Comparison of ENCODE assay signal across 8 cellular contexts in genomic region chr7:131327049-131327625, GRCh38. TPM values are rescaled to one million over a fixed set of nuclear protein-coding genes. Genes with fewer than 3 reads are reported as not detected.
A peak's percentile ranks its signal among the peaks of the same experiment; 100 is the strongest.
DNase-seq lines count a peak whose midpoint lies in the region; ATAC-seq and TF ChIP-seq lines count a peak whose summit lies in the region.

No MANE protein-coding gene starts in this region.

- H3K36me3 ChIP-seq in OCI-LY1 (ENCODE audit: insufficient read depth, low read length) (no peaks in the 10 kb centered on the region), skeletal muscle tissue (ENCODE audit: control insufficient read depth in 3 of 3, insufficient read depth in 3 of 3, low read length in 3 of 3) (no peaks in the 10 kb centered on the region)

- TF ChIP-seq CTCF in OCI-LY1 (IDR thresholded peaks at IDR 0.05; ENCODE audit: low read length): no peak

- peak overlapping the region; percentile 87 for H3K4me2 ChIP-seq in OCI-LY1 (ENCODE audit: low read length)

- H3K27me3 ChIP-seq in OCI-LY1 (ENCODE audit: insufficient read depth, low read length) (no peaks in the 10 kb centered on the region), skeletal muscle tissue (ENCODE audit: control insufficient read depth in 3 of 3, insufficient read depth in 3 of 3, low read length in 3 of 3) (no peaks in the 10 kb centered on the region)

- peak overlapping the region; percentile 92 to 99 (median 98) for H3K27ac Mint-ChIP-seq in immature natural killer cell

- H3K4me1 ChIP-seq in OCI-LY1 (ENCODE audit: insufficient read depth, low read length, severe bottlenecking) (peaks cover 52% of the 10 kb centered on the region), skeletal muscle tissue (ENCODE audit: control insufficient read depth in 3 of 3, insufficient read depth in 3 of 3, low read length in 3 of 3) (peaks cover 10 to 25% (median 19%) of the 10 kb centered on the region in 3 donors)

- peaks cover 0 to 7% (median 0%) of the 10 kb centered on the region in 3 donors for H3K36me3 Mint-ChIP-seq in immature natural killer cell

- H3K9ac ChIP-seq in OCI-LY1 (ENCODE audit: low read length) (peak overlapping the region; percentile 84), skeletal muscle tissue (ENCODE audit: low read depth in 1 of 3, low read length in 3 of 3) (peak overlapping the region; percentile 99 to 100 (median 100))

- peak; percentile 12 for ATAC-seq in HG02759 (IDR thresholded peaks at IDR 0.05; ENCODE audit: unreplicated experiment)

- H3K4me3 ChIP-seq in OCI-LY1 (ENCODE audit: low read depth, low read length, poor library complexity, severe bottlenecking): peak overlapping the region; percentile 80
- peak overlapping the region; percentile 85 to 94 (median 90) for H3K4me3 ChIP-seq in skeletal muscle tissue (ENCODE audit: low read length in 3 of 3)

- H3K9me3 Mint-ChIP-seq in immature natural killer cell: no peaks in the 10 kb centered on the region

- peak overlapping the region; percentile 95 to 99 (median 97) for H3K4me3 Mint-ChIP-seq in immature natural killer cell

- H3F3A ChIP-seq in OCI-LY1 (ENCODE audit: insufficient read depth, low read length): no peaks in the 10 kb centered on the region

- H2AFZ ChIP-seq in OCI-LY1 (ENCODE audit: low read length): peak overlapping the region; percentile 90

- in situ Hi-C loops in T47D (cut with HindIII; ENCODE audit: low pct_unique_long_range_greater_than_20kb, low sequenced_read_pairs): no loop called here

- peaks cover 6 to 12% (median 6%) of the 10 kb centered on the region in 3 donors for H3K27me3 Mint-ChIP-seq in immature natural killer cell (ENCODE audit: low read depth in 3 of 3)

- H4K20me1 ChIP-seq in OCI-LY1 (ENCODE audit: insufficient read depth, low read length): no peaks in the 10 kb centered on the region

- peaks cover 44% of the 10 kb centered on the region for H3K79me2 ChIP-seq in OCI-LY1 (ENCODE audit: insufficient read depth, low read length)

- peaks cover 43 to 54% of the 10 kb centered on the region in 2 donors for H3K4me1 Mint-ChIP-seq in immature natural killer cell

- DNase-seq in A172 (ENCODE audit: low spot score) (peak; percentile 62), EH (ENCODE audit: low read depth) (peak; percentile 83), T47D (ENCODE audit: low read depth in 1 of 2, low spot score in 1 of 2) (peak; percentile 26 to 58), immature natural killer cell (no peak), NCI-H1436 treated with DMSO at 0.1 percent for 48 hours (lab: John Stamatoyannopoulos, UW) (no peak)

- H3K27ac ChIP-seq in OCI-LY1 (ENCODE audit: low read depth, low read length, poor library complexity, severe bottlenecking): peak overlapping the region; percentile 25
- peak overlapping the region; percentile 99 for H3K27ac ChIP-seq in skeletal muscle tissue (ENCODE audit: low read depth, low read length)

- H3K9me2 ChIP-seq in OCI-LY1 (ENCODE audit: low read depth, low read length): no peaks in the 10 kb centered on the region

- H3K9me3 ChIP-seq in OCI-LY1 (ENCODE audit: low read length) (no peaks in the 10 kb centered on the region), skeletal muscle tissue (ENCODE audit: control insufficient read depth in 3 of 3, low read length in 3 of 3) (no peaks in the 10 kb centered on the region)

RNA-seq across cellular contexts. Expression of gene MKLN1, which starts 0.5 kb away (rescaled TPM):
- total RNA-seq in A172 (2014; rRNA removed; shearing (Covaris generic)): 27.1 and 32.4 TPM in 2 replicates
- polyA plus RNA-seq in immature natural killer cell: 10 to 100 TPM; 10.8 to 26.6 (median 17.5) TPM
- total RNA-seq in skeletal muscle tissue: 32.9 TPM

Comparison
In these comparisons a context has a peak if more than half of its experiments do, and no peak if none do; other contexts are left out.
1. DNase-seq: peak in A172 (single experiment), EH (single experiment) and T47D (2 of 2); none in immature natural killer cell (0 of 3) and NCI-H1436 treated with DMSO at 0.1 percent for 48 hours (single experiment).